In the genomic region with DNA sequence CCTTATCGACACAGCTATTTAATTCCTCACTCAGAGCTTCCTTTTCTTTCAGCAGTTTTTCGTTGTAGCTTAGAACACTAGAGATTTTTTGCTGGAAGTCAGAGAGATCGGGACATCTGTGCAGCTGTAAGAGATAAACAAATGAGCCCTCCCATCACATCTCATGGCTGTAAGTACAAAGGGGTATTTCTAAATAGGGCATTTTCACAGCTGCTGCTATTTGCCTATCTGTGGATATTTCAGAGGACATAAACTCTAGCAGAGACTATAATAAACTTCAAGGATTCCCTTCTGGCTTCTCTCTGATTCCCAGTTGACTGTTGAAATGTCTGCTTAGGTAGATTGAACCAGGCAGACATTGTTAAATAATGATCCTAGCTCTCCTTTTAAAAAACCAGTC, we compare ENCODE assay signal across 14 cellular contexts.
"Had no signal": no experiment of that assay in that cellular context is flagged by ENCODE, and none has a peak within 500 bp of the region (broad histone marks: within the 10 kb centered on the region; RNA-seq: fewer than 3 reads in every experiment).

No MANE protein-coding gene starts in this region.

- ATAC-seq: activated CD8-positive, alpha-beta T cell treated with anti-CD3 and anti-CD28 coated beads for 36 hours; left ventricle myocardium superior had no signal

- H3K27me3 ChIP-seq: ascending aorta, ovary, sigmoid colon had no signal

- H3K4me3 Mint-ChIP-seq: activated B cell treated with CpG ODN at 0.5 μM for 24 hours; activated CD8-positive, alpha-beta T cell treated with anti-CD3 and anti-CD28 coated beads for 36 hours; type B pancreatic cell had no signal

- FAIRE-seq: bronchial epithelial cell had no signal

- H3K27ac Mint-ChIP-seq: activated B cell treated with CpG ODN at 0.5 μM for 24 hours; activated CD8-positive, alpha-beta T cell treated with anti-CD3 and anti-CD28 coated beads for 36 hours; type B pancreatic cell had no signal

- DNase-seq: activated B cell treated with CpG ODN at 0.5 μM for 24 hours; activated CD4-positive, alpha-beta T cell treated with anti-CD3 and anti-CD28 coated beads for 48 hours; activated CD8-positive, alpha-beta memory T cell treated with anti-CD3 and anti-CD28 coated beads, Interleukin-2, amount 50 U/mL, for 4 hours; activated CD8-positive, alpha-beta T cell treated with anti-CD3 and anti-CD28 coated beads for 36 hours; left ventricle myocardium superior; ovary; SHP77 treated with DMSO at 0.1 percent for 48 hours; sigmoid colon; stimulated activated CD4-positive, alpha-beta T cell treated with anti-CD3 and anti-CD28 coated beads, Interleukin-12 subunit alpha, Interleukin-12 subunit beta, amount 100 ng/mL, for 4 hours; stimulated activated CD4-positive, alpha-beta T cell treated with anti-CD3 and anti-CD28 coated beads, Interleukin-2, amount 100 ng/mL, for 24 hours; T-helper 2 cell had no signal

- H3K27ac ChIP-seq: ascending aorta, ovary, sigmoid colon had no signal

- H3K9me3 ChIP-seq: ascending aorta, ovary, sigmoid colon had no signal

- H3K27me3 Mint-ChIP-seq: activated B cell treated with CpG ODN at 0.5 μM for 24 hours; activated CD8-positive, alpha-beta T cell treated with anti-CD3 and anti-CD28 coated beads for 36 hours; type B pancreatic cell had no signal

- H3K36me3 ChIP-seq: ovary had no signal

- H3K4me3 ChIP-seq: ascending aorta, ovary, sigmoid colon had no signal

- H3K9me3 Mint-ChIP-seq: activated B cell treated with CpG ODN at 0.5 μM for 24 hours; activated CD8-positive, alpha-beta T cell treated with anti-CD3 and anti-CD28 coated beads for 36 hours; type B pancreatic cell had no signal
